ENCODE assay signal across 15 cellular contexts in the genomic region with DNA sequence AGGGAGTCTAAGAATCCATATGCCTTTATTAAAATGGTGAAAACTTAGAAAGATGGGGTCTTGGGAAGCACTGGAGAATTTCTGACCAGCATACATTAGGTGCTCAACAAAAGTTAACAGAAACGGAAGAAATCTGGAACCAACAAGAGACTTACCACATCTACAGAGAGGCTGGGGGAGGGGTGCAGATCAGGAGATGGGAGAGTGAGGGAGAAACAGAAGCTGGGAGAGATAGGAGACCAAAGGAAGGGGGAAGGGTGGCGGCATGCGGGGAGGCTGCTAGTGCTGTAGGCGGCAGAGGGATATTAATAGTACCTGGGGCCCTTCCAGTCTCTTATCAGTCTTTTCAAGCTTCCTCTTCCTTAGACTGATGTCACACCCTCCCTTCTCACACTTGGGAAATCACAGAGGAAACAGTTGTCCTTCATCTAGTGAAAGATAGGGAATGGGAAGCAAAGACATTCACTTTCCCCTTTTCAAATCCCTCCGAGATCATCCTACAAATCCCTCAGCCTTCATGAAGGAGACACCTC. TPM values are rescaled to one million over a fixed set of nuclear protein-coding genes. Genes with fewer than 3 reads are reported as not detected.
DNase-seq lines count a peak whose midpoint lies in the region; ATAC-seq and TF ChIP-seq lines count a peak whose summit lies in the region.
"Had no signal": no experiment of that assay in that cellular context is flagged by ENCODE, and none has a peak within 500 bp of the region (broad histone marks: within the 10 kb centered on the region; RNA-seq: fewer than 3 reads in every experiment).

No MANE protein-coding gene starts in this region.

- no peaks in the 10 kb centered on the region for H3K9me3 ChIP-seq in T-helper 17 cell (ENCODE audit: control insufficient read depth, low read length, poor library complexity, severe bottlenecking)
- no peaks in the 10 kb centered on the region for H3K9me3 ChIP-seq in smooth muscle cell (replicated peaks; ENCODE audit: low read depth)
- H3K9me3 ChIP-seq: colonic mucosa, tibial artery had no signal

- peaks cover 19% of the 10 kb centered on the region for H3F3A ChIP-seq in smooth muscle cell (ENCODE audit: low read depth)

- TF ChIP-seq CTCF in smooth muscle cell (IDR thresholded peaks at IDR 0.05; ENCODE audit: borderline replicate concordance, insufficient read depth, poor library complexity, severe bottlenecking) = no peak

- no peak for ATAC-seq in T-helper 17 cell
- no peak for ATAC-seq in stimulated activated naive CD8-positive, alpha-beta T cell treated with anti-CD3 and anti-CD28 coated beads, Interleukin-15, Interleukin-2, amounts not matched to agents 100 U/mL and 50 U/mL, for 24 hours
- no peak for ATAC-seq in HG02973 (IDR thresholded peaks at IDR 0.05; ENCODE audit: unreplicated experiment)

- peak overlapping the region; percentile 41 for H3K27ac ChIP-seq in smooth muscle cell (ENCODE audit: low read depth)
- H3K27ac ChIP-seq: 22Rv1, colonic mucosa, neural progenitor cell, tibial artery had no signal

- H3K36me3 ChIP-seq in smooth muscle cell (ENCODE audit: low read depth) = no peaks in the 10 kb centered on the region
- H3K36me3 ChIP-seq: colonic mucosa, neural progenitor cell, tibial artery had no signal

- no peaks in the 10 kb centered on the region for H3K36me3 Mint-ChIP-seq in T-helper 17 cell (ENCODE audit: low read depth)
- H3K36me3 Mint-ChIP-seq in activated naive CD4-positive, alpha-beta T cell treated with anti-CD3 and anti-CD28 coated beads, Interleukin-2, amount 10 ng/mL, durations not matched to agents 7 days and 5 days = no peaks in the 10 kb centered on the region
- H3K36me3 Mint-ChIP-seq: activated naive CD8-positive, alpha-beta T cell treated with anti-CD3 and anti-CD28 coated beads for 36 hours had no signal

- 22% methylated on average over 5 of the region's 5 CpGs for WGBS in smooth muscle cell (ENCODE audit: low lambda C conversion rate)

- peak overlapping the region; percentile 53 for H3K27ac Mint-ChIP-seq in T-helper 17 cell
- H3K27ac Mint-ChIP-seq in activated naive CD4-positive, alpha-beta T cell treated with anti-CD3 and anti-CD28 coated beads, Interleukin-2, amount 10 ng/mL, durations not matched to agents 7 days and 5 days = no peak overlapping the region
- H3K27ac Mint-ChIP-seq: activated naive CD8-positive, alpha-beta T cell treated with anti-CD3 and anti-CD28 coated beads for 36 hours; neural progenitor cell had no signal

- CTCF ChIA-PET in activated naive CD4-positive, alpha-beta T cell treated with anti-CD3 and anti-CD28 coated beads, Interleukin-2, amount 10 ng/mL, durations not matched to agents 7 days and 5 days (lab: Charles Lee) = interaction anchor here (0.6 to 5.0 kb wide), 20 partner anchors 9 to 381 kb away, joined by 3 to 82 read pairs (median 6); a partner anchor contains a TSS

- peaks cover 6% of the 10 kb centered on the region for H3K4me1 ChIP-seq in smooth muscle cell (ENCODE audit: low read depth)
- H3K4me1 ChIP-seq: colonic mucosa, neural progenitor cell had no signal

- no peaks in the 10 kb centered on the region for H3K27me3 ChIP-seq in smooth muscle cell (ENCODE audit: low read depth)
- H3K27me3 ChIP-seq: colonic mucosa, neural progenitor cell, tibial artery had no signal

- H3K4me3 Mint-ChIP-seq in T-helper 17 cell = no peak overlapping the region
- H3K4me3 Mint-ChIP-seq in activated naive CD4-positive, alpha-beta T cell treated with anti-CD3 and anti-CD28 coated beads, Interleukin-2, amount 10 ng/mL, durations not matched to agents 7 days and 5 days = no peak overlapping the region
- H3K4me3 Mint-ChIP-seq: activated naive CD8-positive, alpha-beta T cell treated with anti-CD3 and anti-CD28 coated beads for 36 hours; neural progenitor cell had no signal

- peaks cover 26% of the 10 kb centered on the region for H3K4me1 Mint-ChIP-seq in T-helper 17 cell
- H3K4me1 Mint-ChIP-seq in activated naive CD4-positive, alpha-beta T cell treated with anti-CD3 and anti-CD28 coated beads, Interleukin-2, amount 10 ng/mL, durations not matched to agents 7 days and 5 days = peaks cover 15% of the 10 kb centered on the region

- no peaks in the 10 kb centered on the region for H3K79me2 ChIP-seq in smooth muscle cell (ENCODE audit: low read depth)

- H3K9ac ChIP-seq in smooth muscle cell (ENCODE audit: low read depth) = no peak overlapping the region
- H3K9ac ChIP-seq: neural progenitor cell had no signal

- no peak overlapping the region for H3K4me3 ChIP-seq in smooth muscle cell
- H3K4me3 ChIP-seq: colonic mucosa, neural progenitor cell, tibial artery had no signal

- H4K20me1 ChIP-seq in smooth muscle cell (ENCODE audit: low read depth) = no peaks in the 10 kb centered on the region

- DNase-seq in NCI-H2227 treated with DMSO at 0.1 percent for 48 hours (lab: John Stamatoyannopoulos, UW) (peak; percentile 2), NCI-H2227 (lab: John Stamatoyannopoulos, UW; ENCODE audit: unreplicated experiment) (no peak), T-helper 17 cell (no peak), glomerular endothelial cell (ENCODE audit: extremely low read depth, low read depth, low spot score) (peak; percentile 16), smooth muscle cell (lab: John Stamatoyannopoulos, UW; ENCODE audit: unreplicated experiment) (no peak)
- no peak for DNase-seq in activated naive CD4-positive, alpha-beta T cell treated with anti-CD3 and anti-CD28 coated beads, Interleukin-2, amount 10 ng/mL, durations not matched to agents 7 days and 5 days
- DNase-seq in stimulated activated naive CD8-positive, alpha-beta T cell treated with anti-CD3 and anti-CD28 coated beads, Interleukin-15, Interleukin-2, amounts not matched to agents 100 U/mL and 50 U/mL, for 24 hours = no peak

- no peaks in the 10 kb centered on the region for H3K9me3 Mint-ChIP-seq in activated naive CD4-positive, alpha-beta T cell treated with anti-CD3 and anti-CD28 coated beads, Interleukin-2, amount 10 ng/mL, durations not matched to agents 7 days and 5 days
- H3K9me3 Mint-ChIP-seq: activated naive CD8-positive, alpha-beta T cell treated with anti-CD3 and anti-CD28 coated beads for 36 hours; neural progenitor cell had no signal

- H3K27me3 Mint-ChIP-seq in T-helper 17 cell = no peaks in the 10 kb centered on the region
- peaks cover 24% of the 10 kb centered on the region for H3K27me3 Mint-ChIP-seq in activated naive CD4-positive, alpha-beta T cell treated with anti-CD3 and anti-CD28 coated beads, Interleukin-2, amount 10 ng/mL, durations not matched to agents 7 days and 5 days
- H3K27me3 Mint-ChIP-seq: activated naive CD8-positive, alpha-beta T cell treated with anti-CD3 and anti-CD28 coated beads for 36 hours had no signal

- H3K4me2 ChIP-seq in smooth muscle cell = peak overlapping the region; percentile 25
- H3K4me2 ChIP-seq: neural progenitor cell had no signal

- H2AFZ ChIP-seq in smooth muscle cell (ENCODE audit: low read depth) = no peak overlapping the region
- H2AFZ ChIP-seq: neural progenitor cell had no signal

RNA-seq across cellular contexts. Expression of a gene that starts 18.1 kb away (rescaled TPM):
- total RNA-seq in T-helper 17 cell (10 to 100 TPM in 1 of 2 donors, 1 to 10 TPM in 1; 7.0 to 10.8 TPM), glomerular endothelial cell (5.3 and 8.0 TPM in 2 replicates), smooth muscle cell (7.3 and 8.5 TPM in 2 replicates)
- 2.6 and 3.6 TPM in 2 replicates for polyA plus RNA-seq in smooth muscle cell

RNA-seq across cellular contexts. Expression of a gene that starts 28.1 kb away (rescaled TPM):
- total RNA-seq in T-helper 17 cell (not detected), glomerular endothelial cell (not detected in 2 replicates), smooth muscle cell (0.90 and 6.3 TPM in 2 replicates)
- polyA plus RNA-seq in smooth muscle cell = 1.7 and 4.1 TPM in 2 replicates
- total RNA-seq: HT1080 had no signal

RNA-seq across cellular contexts. Expression of a gene that starts 30.9 kb away (rescaled TPM):
- under 1 TPM; 0.40 to 0.81 TPM for total RNA-seq in T-helper 17 cell
- total RNA-seq in glomerular endothelial cell = 0.05 TPM in 1 of 2 replicates, not detected in the other
- total RNA-seq in smooth muscle cell = 0.94 and 2.0 TPM in 2 replicates
- polyA plus RNA-seq in smooth muscle cell = 0.55 and 3.4 TPM in 2 replicates
- total RNA-seq: HT1080 had no signal

RNA-seq across cellular contexts. Expression of a gene that starts 54.1 kb away (rescaled TPM):
- not detected for total RNA-seq in T-helper 17 cell
- not detected in 2 replicates for total RNA-seq in glomerular endothelial cell
- total RNA-seq in smooth muscle cell = 1.1 and 4.4 TPM in 2 replicates
- polyA plus RNA-seq in smooth muscle cell = 0.83 and 0.97 TPM in 2 replicates
- total RNA-seq: activated CD8-positive, alpha-beta memory T cell treated with anti-CD3 and anti-CD28 coated beads for 36 hours; activated naive CD8-positive, alpha-beta T cell treated with anti-CD3 and anti-CD28 coated beads for 36 hours; colonic mucosa; HT1080 had no signal

Comparison
In these comparisons a context has a peak if more than half of its experiments do, and no peak if none do; other contexts are left out.
1. DNase-seq: peak in NCI-H2227 treated with DMSO at 0.1 percent for 48 hours (single experiment) and glomerular endothelial cell (single experiment); none in NCI-H2227 (single experiment), T-helper 17 cell (0 of 3), smooth muscle cell (single experiment), activated naive CD4-positive, alpha-beta T cell treated with anti-CD3 and anti-CD28 coated beads, Interleukin-2, amount 10 ng/mL, durations not matched to agents 7 days and 5 days (single experiment) and stimulated activated naive CD8-positive, alpha-beta T cell treated with anti-CD3 and anti-CD28 coated beads, Interleukin-15, Interleukin-2, amounts not matched to agents 100 U/mL and 50 U/mL, for 24 hours (single experiment).